In the genomic region with DNA sequence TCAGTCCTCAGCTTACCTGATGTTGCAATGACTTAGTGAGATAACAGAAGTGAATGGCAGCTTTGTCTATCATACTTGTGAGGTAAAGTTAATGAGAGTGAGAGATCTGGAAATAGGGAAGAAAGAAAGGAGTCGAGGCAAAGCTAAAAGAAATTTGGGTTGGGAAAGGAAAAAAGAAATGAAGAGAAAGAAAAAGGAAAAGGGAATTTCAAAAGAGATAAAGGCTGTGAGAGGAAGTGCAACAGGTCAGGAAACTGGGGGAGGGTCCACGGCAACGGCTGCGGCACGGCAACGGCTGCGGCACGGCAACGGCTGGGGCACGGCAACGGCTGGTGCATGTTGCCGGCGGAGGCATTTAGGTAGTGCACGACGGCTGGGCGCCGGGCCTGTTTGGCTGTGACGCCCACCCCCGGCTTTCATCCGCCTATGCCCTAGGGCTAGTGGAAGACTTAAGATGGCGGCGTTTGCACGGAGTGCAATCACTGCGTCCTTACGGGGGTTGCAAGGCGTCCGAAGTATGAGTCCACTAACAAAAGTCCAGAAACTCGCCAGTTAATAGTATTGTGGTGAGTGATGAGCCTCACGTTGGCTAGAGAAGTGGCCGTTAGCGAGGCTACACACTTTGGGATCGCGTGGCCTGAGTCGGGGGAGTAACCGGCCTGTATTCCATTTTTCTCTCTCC, we compare ENCODE assay signal across 8 cellular contexts.
DNase-seq lines count a peak whose midpoint lies in the region; ATAC-seq and TF ChIP-seq lines count a peak whose summit lies in the region.

No MANE protein-coding gene starts in this region.

- no peaks in the 10 kb centered on the region for H3K36me3 ChIP-seq in uterus

- intact Hi-C loops in right cardiac atrium (cut with DNase I) (no loop called here), uterus (cut with DNase I; ENCODE audit: low total_unique reads) (no loop called here)

- no peaks in the 10 kb centered on the region for H3K27me3 ChIP-seq in right cardiac atrium (ENCODE audit: control insufficient read depth, insufficient read depth)
- H3K27me3 ChIP-seq in uterus = no peaks in the 10 kb centered on the region

- H3K27ac ChIP-seq in angular gyrus (ENCODE audit: low read depth, low read length) (peak overlapping the region; percentile 76), right cardiac atrium (ENCODE audit: low read length) (peak overlapping the region; percentile 70), uterus (peak overlapping the region; percentile 84 to 87)

- WGBS in right cardiac atrium = under 1% methylated on average over 35 of the region's 35 CpGs

- peak; percentile 99 for ATAC-seq in HG02852 (IDR thresholded peaks at IDR 0.05; ENCODE audit: unreplicated experiment)
- peak; percentile 100 for ATAC-seq in right cardiac atrium

- TF ChIP-seq POLR2A in uterus (IDR thresholded peaks at IDR 0.05) = peak; percentile 15 to 37

- in situ Hi-C loops in GM13977 (cut with MboI; ENCODE audit: low pct_unique_long_range_greater_than_20kb, low sequenced_read_pairs, unreplicated experiment) = no loop called here

- TF ChIP-seq CTCF in GM13977 (IDR thresholded peaks at IDR 0.05; ENCODE audit: extremely low read depth, insufficient read depth, missing control alignments) (no peak), uterus (IDR thresholded peaks at IDR 0.05) (peak in 1 of 4 experiments; percentile 36)

- H3K4me3 ChIP-seq in right cardiac atrium (ENCODE audit: low read length) (peak overlapping the region; percentile 78), uterus (peak overlapping the region; percentile 78 to 82)

- H3K4me1 ChIP-seq in right cardiac atrium (ENCODE audit: control insufficient read depth, insufficient read depth, low read length) = no peaks in the 10 kb centered on the region
- H3K4me1 ChIP-seq in uterus = no peaks in the 10 kb centered on the region

- no peaks in the 10 kb centered on the region for H3K9me3 ChIP-seq in right cardiac atrium (ENCODE audit: control insufficient read depth, low read length)
- H3K9me3 ChIP-seq in uterus = no peaks in the 10 kb centered on the region

- peak; percentile 88 for DNase-seq in GM13977 (ENCODE audit: low spot score)
- DNase-seq in NCI-H1436 treated with DMSO at 0.1 percent for 48 hours (lab: John Stamatoyannopoulos, UW) = peak; percentile 45
- DNase-seq in T-helper 1 cell = peak; percentile 58 to 94 (median 74)
- DNase-seq in right cardiac atrium = peak; percentile 91 to 95 (median 92)
- DNase-seq in pulmonary artery endothelial cell (ENCODE audit: low read depth, low spot score) = peak; percentile 77
- peak; percentile 87 to 88 for DNase-seq in uterus

Comparison
In these comparisons a context has a peak if more than half of its experiments do, and no peak if none do; other contexts are left out.
1. Peak in every context shown above with its lines: DNase-seq, ATAC-seq, H3K4me3 ChIP-seq and H3K27ac ChIP-seq.